ENCODE assay signal across 1 cellular context in the genomic region with DNA sequence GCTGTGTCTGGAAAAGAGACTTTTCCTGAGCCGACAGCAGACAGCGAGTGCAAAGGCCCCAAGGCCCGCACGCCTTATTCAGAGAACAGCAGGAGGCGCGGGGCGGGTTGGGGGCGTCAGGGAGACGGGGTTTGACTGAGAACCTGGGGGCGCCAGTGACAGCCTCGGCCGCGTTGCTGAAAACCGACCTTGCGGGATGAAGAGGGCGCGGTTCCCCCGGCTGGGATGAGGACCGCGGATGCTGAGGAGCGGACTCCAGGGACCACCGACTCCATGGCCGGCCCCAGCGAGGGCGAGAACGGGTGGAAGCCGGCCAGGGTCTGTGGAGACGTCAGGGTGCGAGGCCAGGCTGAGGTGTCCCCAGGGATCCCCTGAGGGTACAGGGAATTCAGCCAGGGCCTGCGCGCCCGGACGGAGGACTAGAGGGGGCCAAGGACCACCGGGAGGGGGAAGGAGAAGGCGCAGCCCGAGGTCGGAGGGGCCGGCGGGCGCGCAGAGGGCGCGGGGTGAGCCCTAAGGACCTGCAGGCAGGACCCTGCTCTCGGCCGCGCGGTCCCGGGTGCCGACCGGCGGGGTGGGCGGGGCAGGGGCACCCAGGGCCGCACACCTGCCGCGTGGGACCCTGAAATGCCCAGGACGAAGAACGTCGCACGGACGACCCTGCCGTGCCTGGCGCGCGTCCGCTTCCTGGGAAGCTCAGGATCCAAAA.
TF ChIP-seq lines count a peak whose summit lies in the region.

No MANE protein-coding gene starts in this region.

TF ChIP-seq in SK-N-SH, 30 proteins besides CTCF, POLR2A, EP300 and RAD21 (continued from another document):
- TF ChIP-seq, protein P1, sequence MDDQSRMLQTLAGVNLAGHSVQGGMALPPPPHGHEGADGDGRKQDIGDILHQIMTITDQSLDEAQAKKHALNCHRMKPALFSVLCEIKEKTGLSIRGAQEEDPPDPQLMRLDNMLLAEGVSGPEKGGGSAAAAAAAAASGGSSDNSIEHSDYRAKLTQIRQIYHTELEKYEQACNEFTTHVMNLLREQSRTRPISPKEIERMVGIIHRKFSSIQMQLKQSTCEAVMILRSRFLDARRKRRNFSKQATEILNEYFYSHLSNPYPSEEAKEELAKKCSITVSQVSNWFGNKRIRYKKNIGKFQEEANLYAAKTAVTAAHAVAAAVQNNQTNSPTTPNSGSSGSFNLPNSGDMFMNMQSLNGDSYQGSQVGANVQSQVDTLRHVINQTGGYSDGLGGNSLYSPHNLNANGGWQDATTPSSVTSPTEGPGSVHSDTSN (IDR thresholded peaks at IDR 0.05), result no peak
- TF ChIP-seq EZH2phosphoT487 (IDR thresholded peaks at IDR 0.05; ENCODE audit: borderline replicate concordance, low read depth) (no peak), RCOR1 (IDR thresholded peaks at IDR 0.05; ENCODE audit: low read length) (no peak), YY1 (IDR thresholded peaks at IDR 0.05; ENCODE audit: low read depth) (no peak)
- TF ChIP-seq, protein P2, sequence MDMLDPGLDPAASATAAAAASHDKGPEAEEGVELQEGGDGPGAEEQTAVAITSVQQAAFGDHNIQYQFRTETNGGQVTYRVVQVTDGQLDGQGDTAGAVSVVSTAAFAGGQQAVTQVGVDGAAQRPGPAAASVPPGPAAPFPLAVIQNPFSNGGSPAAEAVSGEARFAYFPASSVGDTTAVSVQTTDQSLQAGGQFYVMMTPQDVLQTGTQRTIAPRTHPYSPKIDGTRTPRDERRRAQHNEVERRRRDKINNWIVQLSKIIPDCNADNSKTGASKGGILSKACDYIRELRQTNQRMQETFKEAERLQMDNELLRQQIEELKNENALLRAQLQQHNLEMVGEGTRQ (IDR thresholded peaks at IDR 0.05; ENCODE audit: borderline replicate concordance, low read depth, low read length), result no peak
- TF ChIP-seq, protein P3, sequence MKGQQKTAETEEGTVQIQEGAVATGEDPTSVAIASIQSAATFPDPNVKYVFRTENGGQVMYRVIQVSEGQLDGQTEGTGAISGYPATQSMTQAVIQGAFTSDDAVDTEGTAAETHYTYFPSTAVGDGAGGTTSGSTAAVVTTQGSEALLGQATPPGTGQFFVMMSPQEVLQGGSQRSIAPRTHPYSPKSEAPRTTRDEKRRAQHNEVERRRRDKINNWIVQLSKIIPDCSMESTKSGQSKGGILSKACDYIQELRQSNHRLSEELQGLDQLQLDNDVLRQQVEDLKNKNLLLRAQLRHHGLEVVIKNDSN (IDR thresholded peaks at IDR 0.05; ENCODE audit: borderline replicate concordance, low read depth), result no peak
